ENCODE assay signal across 8 cellular contexts in the genomic region with DNA sequence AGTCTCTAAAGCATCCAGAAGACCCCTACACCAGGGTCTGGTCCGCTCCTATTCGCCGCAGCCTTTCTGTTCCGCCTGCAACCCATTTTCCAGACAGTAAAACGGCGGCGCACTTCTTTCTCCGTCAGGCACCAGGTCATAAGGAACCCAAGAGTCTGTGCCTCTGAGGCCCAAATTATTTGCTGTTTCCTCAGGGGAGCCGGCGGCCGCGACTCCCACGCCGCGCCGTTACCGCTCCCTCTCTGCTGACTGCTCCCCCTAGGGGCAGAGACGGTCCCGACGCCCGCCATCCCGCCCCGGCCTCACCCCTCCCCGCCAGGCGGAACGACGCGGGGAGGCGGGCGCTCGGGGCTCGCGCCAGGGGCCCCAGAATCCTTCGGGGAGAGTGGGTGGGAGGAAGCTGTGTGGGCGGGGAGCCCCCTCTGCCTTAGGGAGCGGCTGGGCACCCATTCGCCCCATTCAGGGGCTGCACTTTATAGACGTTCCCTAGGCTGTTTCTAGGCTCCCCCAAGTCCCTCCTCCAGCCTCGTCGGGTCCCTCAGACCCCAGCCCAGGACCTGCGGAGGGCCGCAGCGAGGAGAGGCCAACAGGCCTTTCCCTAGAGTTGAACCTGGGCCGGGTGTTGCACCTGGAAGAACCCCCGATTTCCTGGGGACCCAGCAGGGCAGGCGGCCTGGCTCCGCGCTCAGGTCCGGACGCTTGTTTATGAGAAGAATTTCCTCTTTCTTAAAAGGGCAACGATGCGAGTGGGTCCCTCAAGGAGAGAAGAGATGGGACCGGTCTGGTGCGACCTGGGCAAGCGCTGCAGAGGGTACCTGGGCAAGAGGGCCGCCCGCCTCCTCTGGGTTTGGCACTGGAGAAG. TPM values are rescaled to one million over a fixed set of nuclear protein-coding genes. Genes with fewer than 3 reads are reported as not detected.
DNase-seq lines count a peak whose midpoint lies in the region; ATAC-seq and TF ChIP-seq lines count a peak whose summit lies in the region.

No MANE protein-coding gene starts in this region.

- H3K4me1 ChIP-seq in SK-N-SH (ENCODE audit: control insufficient read depth in 1 of 2, insufficient read depth in 2 of 2, low read depth in 1 of 2, low read length in 1 of 2) (peaks cover 15 to 26% of the 10 kb centered on the region in 2 experiments; a peak in 3 of 4 replicates), thymus (ENCODE audit: control insufficient read depth, insufficient read depth, low read length) (peaks cover 19% of the 10 kb centered on the region)

- H3K9ac ChIP-seq in SK-N-SH = peak overlapping the region; percentile 94

- H3K9me3 Mint-ChIP-seq in activated naive CD8-positive, alpha-beta T cell (ENCODE audit: low read depth) = no peaks in the 10 kb centered on the region
- H3K9me3 Mint-ChIP-seq in glutamatergic neuron (ENCODE audit: unreplicated experiment) (peaks cover 12% of the 10 kb centered on the region), osteocyte (ENCODE audit: unreplicated experiment) (no peaks in the 10 kb centered on the region)

- CTCF ChIA-PET in SK-N-SH (lab: Yijun Ruan, JAX) = interaction anchor here (0.6 to 5.3 kb wide), 32 partner anchors 7 to 610 kb away, joined by 3 to 31 read pairs (median 4); a partner anchor contains a TSS

- H3K27ac Mint-ChIP-seq in activated naive CD8-positive, alpha-beta T cell = peak overlapping the region; percentile 90
- peak overlapping the region; percentile 66 for H3K27ac Mint-ChIP-seq in glutamatergic neuron (ENCODE audit: unreplicated experiment)
- H3K27ac Mint-ChIP-seq in osteocyte (ENCODE audit: unreplicated experiment) = peak overlapping the region; percentile 99

- no peaks in the 10 kb centered on the region for H3K36me3 Mint-ChIP-seq in activated naive CD8-positive, alpha-beta T cell
- H3K36me3 Mint-ChIP-seq in glutamatergic neuron (ENCODE audit: unreplicated experiment) (no peaks in the 10 kb centered on the region), osteocyte (ENCODE audit: unreplicated experiment) (no peaks in the 10 kb centered on the region)

- peaks cover 34% of the 10 kb centered on the region for H3K4me1 Mint-ChIP-seq in activated naive CD8-positive, alpha-beta T cell (ENCODE audit: low read depth)
- H3K4me1 Mint-ChIP-seq in glutamatergic neuron (ENCODE audit: low read depth, unreplicated experiment) = peaks cover 6% of the 10 kb centered on the region
- H3K4me1 Mint-ChIP-seq in osteocyte (ENCODE audit: unreplicated experiment) = peaks cover 24% of the 10 kb centered on the region

- H3K4me3 ChIP-seq in SK-N-SH (ENCODE audit: low read depth in 2 of 2, low read length in 1 of 2) (peak overlapping the region; percentile 88 to 92), thymus (ENCODE audit: low read length) (peak overlapping the region; percentile 100)

- peaks cover 17% of the 10 kb centered on the region for H3F3A ChIP-seq in SK-N-SH (replicated peaks; ENCODE audit: insufficient read depth)

- WGBS in SK-N-SH (ENCODE audit: low lambda C conversion rate) = 3% methylated on average over 22 of the region's 57 CpGs
- WGBS in thymus = 2% methylated on average over 57 of the region's 57 CpGs

- ATAC-seq in HG02623 (IDR thresholded peaks at IDR 0.05; ENCODE audit: unreplicated experiment) = peak; percentile 41

- no peak for TF ChIP-seq EP300 in SK-N-SH (IDR thresholded peaks at IDR 0.05; ENCODE audit: borderline replicate concordance in 1 of 2, low read depth in 1 of 2, low read length in 1 of 2)

- no peaks in the 10 kb centered on the region for H3K27me3 Mint-ChIP-seq in activated naive CD8-positive, alpha-beta T cell
- peaks cover 13% of the 10 kb centered on the region for H3K27me3 Mint-ChIP-seq in glutamatergic neuron (ENCODE audit: unreplicated experiment)
- no peaks in the 10 kb centered on the region for H3K27me3 Mint-ChIP-seq in osteocyte (ENCODE audit: unreplicated experiment)

- H3K9me3 ChIP-seq in SK-N-SH = no peaks in the 10 kb centered on the region
- H3K9me3 ChIP-seq in thymus (ENCODE audit: control insufficient read depth) = no peaks in the 10 kb centered on the region

- TF ChIP-seq RAD21 in SK-N-SH (IDR thresholded peaks at IDR 0.05; ENCODE audit: low read length) = peak; percentile 67

- H3K27me3 ChIP-seq in SK-N-SH (ENCODE audit: insufficient read depth) (no peaks in the 10 kb centered on the region), thymus (ENCODE audit: control insufficient read depth, insufficient read depth) (peaks cover 2% of the 10 kb centered on the region)

- peak overlapping the region; percentile 93 for H2AFZ ChIP-seq in SK-N-SH (ENCODE audit: low read depth)

- H3K4me2 ChIP-seq in SK-N-SH = peak overlapping the region; percentile 87

- DNase-seq in GM10266 (ENCODE audit: extremely low spot score) (peak; percentile 95), NCI-H1092 (lab: John Stamatoyannopoulos, UW) (peak; percentile 82), SK-N-SH (peak; percentile 96), glutamatergic neuron (peak; percentile 87), osteocyte (ENCODE audit: extremely low spot score, unreplicated experiment) (peak; percentile 98)

- peaks cover 24% of the 10 kb centered on the region for H3K79me2 ChIP-seq in SK-N-SH (ENCODE audit: insufficient read depth)

- H3K4me3 Mint-ChIP-seq in activated naive CD8-positive, alpha-beta T cell = peak overlapping the region; percentile 90
- peak overlapping the region; percentile 88 for H3K4me3 Mint-ChIP-seq in glutamatergic neuron (ENCODE audit: unreplicated experiment)
- H3K4me3 Mint-ChIP-seq in osteocyte (ENCODE audit: unreplicated experiment) = peak overlapping the region; percentile 88

- TF ChIP-seq CTCF in GM10266 (IDR thresholded peaks at IDR 0.05; ENCODE audit: control insufficient read depth, insufficient read depth, low read depth, missing control alignments) = peak; percentile 81
- TF ChIP-seq CTCF in SK-N-SH (IDR thresholded peaks at IDR 0.05) = peak; percentile 83
- TF ChIP-seq CTCF in glutamatergic neuron (IDR thresholded peaks at IDR 0.05; ENCODE audit: partially characterized antibody, unreplicated experiment) = peak; percentile 98
- peak; percentile 98 for TF ChIP-seq CTCF in osteocyte (IDR thresholded peaks at IDR 0.05)

- H3K36me3 ChIP-seq in SK-N-SH (replicated peaks in 1 of 2; ENCODE audit: control insufficient read depth in 1 of 2, insufficient read depth in 2 of 2, low read length in 1 of 2) = no peaks in the 10 kb centered on the region
- no peaks in the 10 kb centered on the region for H3K36me3 ChIP-seq in thymus (ENCODE audit: control insufficient read depth, insufficient read depth)

- POLR2A ChIA-PET in SK-N-SH (lab: Yijun Ruan, JAX) = interaction anchor here (0.5 to 1.0 kb wide), 3 partner anchors 72 to 126 kb away, joined by 3 to 4 read pairs (median 3); a partner anchor contains a TSS

- peaks cover under 1% of the 10 kb centered on the region; the same call in 1 of the 2 replicates for H4K20me1 ChIP-seq in SK-N-SH (ENCODE audit: insufficient read depth)

- H3K9me2 ChIP-seq in SK-N-SH = no peaks in the 10 kb centered on the region

- peak overlapping the region; percentile 95 to 98 for H3K27ac ChIP-seq in SK-N-SH (ENCODE audit: low read depth in 2 of 2, low read length in 1 of 2)
- H3K27ac ChIP-seq in thymus (ENCODE audit: low read depth) = peak overlapping the region; percentile 97

TF ChIP-seq in SK-N-SH, 30 proteins besides CTCF, POLR2A, EP300 and RAD21 (continues in another document):
- TF ChIP-seq ELF1 (IDR thresholded peaks at IDR 0.05) = peak; percentile 53
- TF ChIP-seq RCOR1 (IDR thresholded peaks at IDR 0.05; ENCODE audit: low read length) = no peak
- 0 out of 2 replicates have a peak, but pooled peaks have one; percentile 24 for TF ChIP-seq FOXM1 (IDR thresholded peaks at IDR 0.05; ENCODE audit: low read depth)
- TF ChIP-seq, protein P1, sequence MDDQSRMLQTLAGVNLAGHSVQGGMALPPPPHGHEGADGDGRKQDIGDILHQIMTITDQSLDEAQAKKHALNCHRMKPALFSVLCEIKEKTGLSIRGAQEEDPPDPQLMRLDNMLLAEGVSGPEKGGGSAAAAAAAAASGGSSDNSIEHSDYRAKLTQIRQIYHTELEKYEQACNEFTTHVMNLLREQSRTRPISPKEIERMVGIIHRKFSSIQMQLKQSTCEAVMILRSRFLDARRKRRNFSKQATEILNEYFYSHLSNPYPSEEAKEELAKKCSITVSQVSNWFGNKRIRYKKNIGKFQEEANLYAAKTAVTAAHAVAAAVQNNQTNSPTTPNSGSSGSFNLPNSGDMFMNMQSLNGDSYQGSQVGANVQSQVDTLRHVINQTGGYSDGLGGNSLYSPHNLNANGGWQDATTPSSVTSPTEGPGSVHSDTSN (IDR thresholded peaks at IDR 0.05) = peak; percentile 43

RNA-seq across cellular contexts. Expression of a gene that starts 3.6 kb away (rescaled TPM):
- 78.5 and 88.0 TPM in 2 replicates for polyA plus RNA-seq in SK-N-SH (2012; rRNA removed)
- 36.6 and 51.6 TPM in 2 replicates for polyA plus RNA-seq in SK-N-SH (2012; cell fraction: cytosol; rRNA removed)
- polyA plus RNA-seq in SK-N-SH (2012; cell fraction: nucleus; rRNA removed) = 82.0 and 102 TPM in 2 replicates
- total RNA-seq in glutamatergic neuron (ENCODE audit: unreplicated experiment) = 9.7 TPM
- total RNA-seq in osteocyte = 131 and 138 TPM in 2 replicates
- 91.9 TPM for polyA plus RNA-seq in thymus

RNA-seq across cellular contexts. Expression of a gene that starts 14.0 kb away (rescaled TPM):
- polyA plus RNA-seq in SK-N-SH (2012; rRNA removed) (0.26 and 0.31 TPM in 2 replicates), thymus (25.2 TPM)
- polyA plus RNA-seq in SK-N-SH (2012; cell fraction: cytosol; rRNA removed) = 0.13 and 0.24 TPM in 2 replicates
- polyA plus RNA-seq in SK-N-SH (2012; cell fraction: nucleus; rRNA removed) = 0.25 and 0.56 TPM in 2 replicates
- total RNA-seq in glutamatergic neuron (ENCODE audit: unreplicated experiment) (not detected), osteocyte (0.16 and 0.21 TPM in 2 replicates)

RNA-seq across cellular contexts. Expression of a gene that starts 22.9 kb away (rescaled TPM):
- under 0.01 and 0.02 TPM in 2 replicates for polyA plus RNA-seq in SK-N-SH (2012; rRNA removed)
- not detected in 2 replicates for polyA plus RNA-seq in SK-N-SH (2012; cell fraction: cytosol; rRNA removed)
- 0.05 and 0.10 TPM in 2 replicates for polyA plus RNA-seq in SK-N-SH (2012; cell fraction: nucleus; rRNA removed)
- not detected for total RNA-seq in glutamatergic neuron (ENCODE audit: unreplicated experiment)
- 0.57 TPM in 1 of 2 replicates, not detected in the other for total RNA-seq in osteocyte
- polyA plus RNA-seq in thymus = 0.16 TPM

RNA-seq across cellular contexts. Expression of a gene that starts 39.4 kb away (rescaled TPM):
- polyA plus RNA-seq in SK-N-SH (2012; rRNA removed) = 0.18 and 0.26 TPM in 2 replicates
- polyA plus RNA-seq in SK-N-SH (2012; cell fraction: cytosol; rRNA removed) = 0.08 and 0.12 TPM in 2 replicates
- polyA plus RNA-seq in SK-N-SH (2012; cell fraction: nucleus; rRNA removed) = 0.64 and 0.94 TPM in 2 replicates
- not detected for total RNA-seq in glutamatergic neuron (ENCODE audit: unreplicated experiment)
- total RNA-seq in osteocyte = not detected in 2 replicates
- polyA plus RNA-seq in thymus = 0.52 TPM

Comparison
In these comparisons a context has a peak if more than half of its experiments do, and no peak if none do; other contexts are left out.
1. Peak in every context shown above with its lines: DNase-seq, ATAC-seq, H3K4me3 ChIP-seq and H3K27ac ChIP-seq.
2. RNA of a gene that starts 3.6 kb away (total RNA-seq): 131 to 138 TPM in osteocyte; 9.7 TPM in glutamatergic neuron (single experiment); every median in the first group is over 10 times any median in the second.